ENCODE assay signal across 1 cellular context in the genomic region with DNA sequence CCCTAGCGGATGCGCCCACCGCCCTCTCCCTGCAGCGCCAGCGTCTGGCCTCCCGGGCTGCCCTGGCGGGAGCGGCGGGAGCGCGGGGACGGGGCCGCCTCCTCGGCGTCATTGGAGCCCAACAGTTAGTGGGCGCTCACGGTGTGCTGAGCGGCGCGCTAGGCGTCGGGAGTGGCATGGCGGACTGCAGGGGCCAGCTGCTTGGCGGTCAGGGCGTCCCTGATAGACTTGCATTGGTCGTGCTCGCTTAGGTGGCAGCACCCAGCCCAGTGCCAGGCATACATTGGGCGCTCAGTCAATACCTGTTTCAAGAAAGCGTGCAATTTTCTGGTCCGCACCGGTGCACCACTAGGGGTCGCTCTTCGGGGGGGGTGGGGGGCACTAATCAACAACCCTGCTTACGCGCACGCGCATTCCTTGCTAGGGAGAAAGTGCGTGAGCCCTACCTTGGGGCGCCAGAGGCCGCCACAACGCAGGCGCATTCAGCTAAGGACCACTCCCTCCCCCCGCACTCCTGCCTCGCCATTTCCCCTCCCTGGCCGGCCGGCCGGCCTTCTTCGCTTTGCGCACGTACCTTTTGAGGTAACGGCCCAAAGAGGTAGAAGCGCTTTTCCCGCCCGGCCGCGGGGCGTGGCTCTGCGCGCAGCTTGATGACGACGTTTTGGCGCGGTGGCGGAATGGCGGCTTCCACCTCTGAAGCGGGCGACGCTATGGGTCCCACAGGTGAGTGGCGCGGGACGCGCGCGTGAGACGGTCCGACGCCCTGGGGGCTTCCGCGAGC.
TF ChIP-seq lines count a peak whose summit lies in the region.

No MANE protein-coding gene starts in this region.

TF ChIP-seq in GM12878, 131 proteins besides CTCF, POLR2A, EP300 and RAD21 (continued from another document):
- TF ChIP-seq, protein P1, sequence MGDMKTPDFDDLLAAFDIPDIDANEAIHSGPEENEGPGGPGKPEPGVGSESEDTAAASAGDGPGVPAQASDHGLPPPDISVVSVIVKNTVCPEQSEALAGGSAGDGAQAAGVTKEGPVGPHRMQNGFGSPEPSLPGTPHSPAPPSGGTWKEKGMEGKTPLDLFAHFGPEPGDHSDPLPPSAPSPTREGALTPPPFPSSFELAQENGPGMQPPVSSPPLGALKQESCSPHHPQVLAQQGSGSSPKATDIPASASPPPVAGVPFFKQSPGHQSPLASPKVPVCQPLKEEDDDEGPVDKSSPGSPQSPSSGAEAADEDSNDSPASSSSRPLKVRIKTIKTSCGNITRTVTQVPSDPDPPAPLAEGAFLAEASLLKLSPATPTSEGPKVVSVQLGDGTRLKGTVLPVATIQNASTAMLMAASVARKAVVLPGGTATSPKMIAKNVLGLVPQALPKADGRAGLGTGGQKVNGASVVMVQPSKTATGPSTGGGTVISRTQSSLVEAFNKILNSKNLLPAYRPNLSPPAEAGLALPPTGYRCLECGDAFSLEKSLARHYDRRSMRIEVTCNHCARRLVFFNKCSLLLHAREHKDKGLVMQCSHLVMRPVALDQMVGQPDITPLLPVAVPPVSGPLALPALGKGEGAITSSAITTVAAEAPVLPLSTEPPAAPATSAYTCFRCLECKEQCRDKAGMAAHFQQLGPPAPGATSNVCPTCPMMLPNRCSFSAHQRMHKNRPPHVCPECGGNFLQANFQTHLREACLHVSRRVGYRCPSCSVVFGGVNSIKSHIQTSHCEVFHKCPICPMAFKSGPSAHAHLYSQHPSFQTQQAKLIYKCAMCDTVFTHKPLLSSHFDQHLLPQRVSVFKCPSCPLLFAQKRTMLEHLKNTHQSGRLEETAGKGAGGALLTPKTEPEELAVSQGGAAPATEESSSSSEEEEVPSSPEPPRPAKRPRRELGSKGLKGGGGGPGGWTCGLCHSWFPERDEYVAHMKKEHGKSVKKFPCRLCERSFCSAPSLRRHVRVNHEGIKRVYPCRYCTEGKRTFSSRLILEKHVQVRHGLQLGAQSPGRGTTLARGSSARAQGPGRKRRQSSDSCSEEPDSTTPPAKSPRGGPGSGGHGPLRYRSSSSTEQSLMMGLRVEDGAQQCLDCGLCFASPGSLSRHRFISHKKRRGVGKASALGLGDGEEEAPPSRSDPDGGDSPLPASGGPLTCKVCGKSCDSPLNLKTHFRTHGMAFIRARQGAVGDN (IDR thresholded peaks at IDR 0.05), result no peak
